Comparison of ENCODE assay signal across 8 cellular contexts in genomic region chr1:226938903-226939438, GRCh38. TPM values are rescaled to one million over a fixed set of nuclear protein-coding genes. Genes with fewer than 3 reads are reported as not detected.
DNase-seq lines count a peak whose midpoint lies in the region; ATAC-seq and TF ChIP-seq lines count a peak whose summit lies in the region.

No MANE protein-coding gene starts in this region.

- H3K9ac ChIP-seq in iPS-20b (ENCODE audit: low read depth, low read length): peak overlapping the region; percentile 96; the same call in 1 of the 2 replicates

- peak overlapping the region; percentile 86 for H3K4me3 Mint-ChIP-seq in activated naive CD8-positive, alpha-beta T cell treated with anti-CD3 and anti-CD28 coated beads, Interleukin-2, amount 10 ng/mL, durations not matched to agents 7 days and 5 days
- peak overlapping the region; percentile 86 for H3K4me3 Mint-ChIP-seq in stimulated activated effector memory CD8-positive, alpha-beta T cell treated with anti-CD3 and anti-CD28 coated beads, Interleukin-12 subunit alpha, Interleukin-12 subunit beta, amount 100 ng/mL, for 72 hours

- no peak for TF ChIP-seq POLR2A in GM18505 (IDR thresholded peaks at IDR 0.05; ENCODE audit: borderline replicate concordance, extremely low read depth, insufficient read depth, insufficient read length)

- peaks cover 23% of the 10 kb centered on the region for H3K4me1 Mint-ChIP-seq in activated naive CD8-positive, alpha-beta T cell treated with anti-CD3 and anti-CD28 coated beads, Interleukin-2, amount 10 ng/mL, durations not matched to agents 7 days and 5 days
- H3K4me1 Mint-ChIP-seq in stimulated activated effector memory CD8-positive, alpha-beta T cell treated with anti-CD3 and anti-CD28 coated beads, Interleukin-12 subunit alpha, Interleukin-12 subunit beta, amount 100 ng/mL, for 72 hours: peaks cover 43% of the 10 kb centered on the region

- peaks cover 5% of the 10 kb centered on the region for H3K9me3 ChIP-seq in iPS-20b (ENCODE audit: insufficient read depth, low read depth, low read length)

- H3K4me3 ChIP-seq in Jurkat, Clone E6-1 (ENCODE audit: low read length): peak overlapping the region; percentile 73
- peak overlapping the region; percentile 79 for H3K4me3 ChIP-seq in iPS-20b (ENCODE audit: low read length)

- H3K36me3 ChIP-seq in iPS-20b (ENCODE audit: insufficient read depth, low read depth, low read length): no peaks in the 10 kb centered on the region

- DNase-seq in DMS79 (lab: John Stamatoyannopoulos, UW): peak; percentile 40
- DNase-seq in Jurkat, Clone E6-1 (ENCODE audit: low read depth, low spot score): peak; percentile 21
- no peak for DNase-seq in activated naive CD8-positive, alpha-beta T cell treated with anti-CD3 and anti-CD28 coated beads, Interleukin-2, amount 10 ng/mL, durations not matched to agents 7 days and 5 days
- DNase-seq in stimulated activated effector memory CD8-positive, alpha-beta T cell treated with anti-CD3 and anti-CD28 coated beads, Interleukin-12 subunit alpha, Interleukin-12 subunit beta, amount 100 ng/mL, for 72 hours (ENCODE audit: low spot score in 2 of 2): no peak
- DNase-seq in HuH-7 (ENCODE audit: low spot score): no peak
- no peak for DNase-seq in midbrain (lab: John Stamatoyannopoulos, UW)

- H3K27me3 ChIP-seq in iPS-20b (ENCODE audit: insufficient read depth, low read length): peaks cover 9% of the 10 kb centered on the region

- H3K4me1 ChIP-seq in iPS-20b (ENCODE audit: insufficient read depth, low read length): peaks cover 16% of the 10 kb centered on the region; the same call in 1 of the 2 replicates

- H3K27me3 Mint-ChIP-seq in activated naive CD8-positive, alpha-beta T cell treated with anti-CD3 and anti-CD28 coated beads, Interleukin-2, amount 10 ng/mL, durations not matched to agents 7 days and 5 days: peaks cover 2% of the 10 kb centered on the region

- H3K27ac ChIP-seq in iPS-20b (ENCODE audit: low read length): peak overlapping the region; percentile 94

- peak overlapping the region; percentile 96 for H3K27ac Mint-ChIP-seq in activated naive CD8-positive, alpha-beta T cell treated with anti-CD3 and anti-CD28 coated beads, Interleukin-2, amount 10 ng/mL, durations not matched to agents 7 days and 5 days
- H3K27ac Mint-ChIP-seq in stimulated activated effector memory CD8-positive, alpha-beta T cell treated with anti-CD3 and anti-CD28 coated beads, Interleukin-12 subunit alpha, Interleukin-12 subunit beta, amount 100 ng/mL, for 72 hours: peak overlapping the region; percentile 97

- peaks cover 16% of the 10 kb centered on the region for H3K9me3 Mint-ChIP-seq in activated naive CD8-positive, alpha-beta T cell treated with anti-CD3 and anti-CD28 coated beads, Interleukin-2, amount 10 ng/mL, durations not matched to agents 7 days and 5 days
- peaks cover 15% of the 10 kb centered on the region for H3K9me3 Mint-ChIP-seq in stimulated activated effector memory CD8-positive, alpha-beta T cell treated with anti-CD3 and anti-CD28 coated beads, Interleukin-12 subunit alpha, Interleukin-12 subunit beta, amount 100 ng/mL, for 72 hours

- no peak for ATAC-seq in activated naive CD8-positive, alpha-beta T cell treated with anti-CD3 and anti-CD28 coated beads, Interleukin-2, amount 10 ng/mL, durations not matched to agents 7 days and 5 days (ENCODE audit: low read depth)
- ATAC-seq in stimulated activated effector memory CD8-positive, alpha-beta T cell treated with anti-CD3 and anti-CD28 coated beads, Interleukin-12 subunit alpha, Interleukin-12 subunit beta, amount 100 ng/mL, for 72 hours: no peak
- no peak for ATAC-seq in GM18505 (IDR thresholded peaks at IDR 0.05; ENCODE audit: unreplicated experiment)

- H3K36me3 Mint-ChIP-seq in activated naive CD8-positive, alpha-beta T cell treated with anti-CD3 and anti-CD28 coated beads, Interleukin-2, amount 10 ng/mL, durations not matched to agents 7 days and 5 days: peaks cover 18% of the 10 kb centered on the region
- peaks cover 26% of the 10 kb centered on the region for H3K36me3 Mint-ChIP-seq in stimulated activated effector memory CD8-positive, alpha-beta T cell treated with anti-CD3 and anti-CD28 coated beads, Interleukin-12 subunit alpha, Interleukin-12 subunit beta, amount 100 ng/mL, for 72 hours

- POLR2A ChIA-PET in activated naive CD8-positive, alpha-beta T cell treated with anti-CD3 and anti-CD28 coated beads, Interleukin-2, amount 10 ng/mL, durations not matched to agents 7 days and 5 days (lab: Charles Lee): interaction anchor here (0.6 to 3.9 kb wide), 16 partner anchors 12 to 1163 kb away, joined by 3 to 69 read pairs (median 4); no protein-coding TSS in a partner anchor

RNA-seq across cellular contexts. Expression of gene COQ8A, which starts 1.1 kb away (rescaled TPM):
- 24.8 TPM for polyA plus RNA-seq in Jurkat, Clone E6-1 (2012; ENCODE audit: insufficient read depth, insufficient read length)
- total RNA-seq in activated naive CD8-positive, alpha-beta T cell treated with anti-CD3 and anti-CD28 coated beads, Interleukin-2, amount 10 ng/mL, durations not matched to agents 7 days and 5 days: 10 to 100 TPM; 28.6 to 30.2 TPM

Comparison
In these comparisons a context has a peak if more than half of its experiments do, and no peak if none do; other contexts are left out.
1. DNase-seq: peak in DMS79 (single experiment) and Jurkat, Clone E6-1 (single experiment); none in activated naive CD8-positive, alpha-beta T cell treated with anti-CD3 and anti-CD28 coated beads, Interleukin-2, amount 10 ng/mL, durations not matched to agents 7 days and 5 days (single experiment), stimulated activated effector memory CD8-positive, alpha-beta T cell treated with anti-CD3 and anti-CD28 coated beads, Interleukin-12 subunit alpha, Interleukin-12 subunit beta, amount 100 ng/mL, for 72 hours (0 of 2), HuH-7 (single experiment) and midbrain (single experiment).